In genomic region chr20:58511364-58511763, GRCh38 we compare ENCODE assay signal across 14 cellular contexts. TPM values are rescaled to one million over a fixed set of nuclear protein-coding genes. Genes with fewer than 3 reads are reported as not detected.
A peak's percentile ranks its signal among the peaks of the same experiment; 100 is the strongest.
DNase-seq lines count a peak whose midpoint lies in the region; ATAC-seq, FAIRE-seq and TF ChIP-seq lines count a peak whose summit lies in the region.
"Had no signal": no experiment of that assay in that cellular context is flagged by ENCODE, and none has a peak within 500 bp of the region (broad histone marks: within the 10 kb centered on the region; RNA-seq: fewer than 3 reads in every experiment).

No MANE protein-coding gene starts in this region.

- FAIRE-seq in endothelial cell of umbilical vein (lab: Jason Lieb, UNC), result no peak
- FAIRE-seq: H54 had no signal

- WGBS in smooth muscle cell (ENCODE audit: low lambda C conversion rate), result 20% methylated on average over 4 of the region's 4 CpGs
- WGBS in endodermal cell (ENCODE audit: insufficient coverage in 1 of 2, insufficient read length in 1 of 2), 2 experiments, result 68 to 80% methylated on average over 2 to 4 of the region's 4 CpGs

- H2AFZ ChIP-seq in endothelial cell of umbilical vein (ENCODE audit: low read depth, low read length) (no peak overlapping the region), smooth muscle cell (ENCODE audit: low read depth) (no peak overlapping the region)

- no peak overlapping the region for H3K4me2 ChIP-seq in endothelial cell of umbilical vein (ENCODE audit: insufficient read depth, low read length)
- peak overlapping the region; percentile 97 for H3K4me2 ChIP-seq in smooth muscle cell

- H3K27ac Mint-ChIP-seq in endodermal cell, result no peak overlapping the region
- H3K27ac Mint-ChIP-seq: type B pancreatic cell had no signal

- no TSS peak for BruUV-seq in endothelial cell of umbilical vein (replicated peaks; lab: Mats Ljungman, UMichigan)

- H3F3A ChIP-seq in smooth muscle cell (ENCODE audit: low read depth), result no peaks in the 10 kb centered on the region

- dilution Hi-C loops in endothelial cell of umbilical vein (cut with MboI; ENCODE audit: extremely low pct_ligation_motif_present, low sequenced_read_pairs), result no loop called here

- H3K9ac ChIP-seq in endothelial cell of umbilical vein (replicated peaks; ENCODE audit: extremely low read depth, insufficient read depth, low read length) (no peak overlapping the region), smooth muscle cell (ENCODE audit: low read depth) (no peak overlapping the region), endodermal cell (ENCODE audit: extremely low read depth, low read length, poor library complexity, severe bottlenecking) (no peak overlapping the region)

- H3K27me3 Mint-ChIP-seq in endodermal cell (ENCODE audit: insufficient read depth), result peaks cover 40% of the 10 kb centered on the region

- intact Hi-C loops in endothelial cell of umbilical vein (cut with micrococcal nuclease), result no loop called here

- no peak for TF ChIP-seq POLR2A in endothelial cell of umbilical vein (IDR thresholded peaks at IDR 0.05; ENCODE audit: low read depth, low read length)

- no peak overlapping the region for H3K27ac ChIP-seq in endothelial cell of umbilical vein (ENCODE audit: insufficient read depth, low read depth, low read length)
- H3K27ac ChIP-seq in smooth muscle cell (ENCODE audit: low read depth), result peak overlapping the region; percentile 73
- no peak overlapping the region for H3K27ac ChIP-seq in endodermal cell (ENCODE audit: low read depth, low read length)

- H3K27me3 ChIP-seq in endothelial cell of umbilical vein (ENCODE audit: control insufficient read depth in 2 of 2, insufficient read depth in 2 of 2, low read length in 2 of 2) (peaks cover 25 to 30% of the 10 kb centered on the region in 2 experiments), smooth muscle cell (ENCODE audit: low read depth) (peaks cover 16% of the 10 kb centered on the region), endodermal cell (ENCODE audit: control insufficient read depth, insufficient read depth, low read length, poor library complexity, severe bottlenecking) (peaks cover 44% of the 10 kb centered on the region)

- H3K4me3 ChIP-seq in endothelial cell of umbilical vein (replicated peaks in 1 of 3; ENCODE audit: insufficient read depth in 1 of 3, low read depth in 1 of 3, low read length in 3 of 3) (no peak overlapping the region), smooth muscle cell (peak overlapping the region; percentile 18), endodermal cell (ENCODE audit: low read length) (no peak overlapping the region)
- H3K4me3 ChIP-seq: lung had no signal

- peaks cover 3% of the 10 kb centered on the region for H3K4me1 ChIP-seq in endothelial cell of umbilical vein (ENCODE audit: control insufficient read depth, extremely low read depth, insufficient read depth, low read length)
- H3K4me1 ChIP-seq in smooth muscle cell (ENCODE audit: low read depth), result peaks cover 11% of the 10 kb centered on the region
- H3K4me1 ChIP-seq in endodermal cell (ENCODE audit: control insufficient read depth, insufficient read depth, low read length), result peaks cover 3% of the 10 kb centered on the region

- no peak overlapping the region for H3K4me3 Mint-ChIP-seq in endodermal cell
- H3K4me3 Mint-ChIP-seq: type B pancreatic cell had no signal

- no peaks in the 10 kb centered on the region for H3K36me3 Mint-ChIP-seq in endodermal cell (ENCODE audit: low read depth)
- H3K36me3 Mint-ChIP-seq: type B pancreatic cell had no signal

- H3K9me3 Mint-ChIP-seq in endodermal cell, result no peaks in the 10 kb centered on the region
- H3K9me3 Mint-ChIP-seq: type B pancreatic cell had no signal

- H3K79me2 ChIP-seq in endothelial cell of umbilical vein (ENCODE audit: control insufficient read depth, insufficient read depth, low read length) (no peaks in the 10 kb centered on the region), smooth muscle cell (ENCODE audit: low read depth) (no peaks in the 10 kb centered on the region)

- CTCF ChIA-PET in endothelial cell of umbilical vein (lab: Charles Lee), result interaction anchor here (1.0 to 2.2 kb wide), 3 partner anchors 9 to 139 kb away, joined by 3 to 9 read pairs (median 4); partner anchors contain the start of gene STX16

- no peak for ATAC-seq in GM18867 (IDR thresholded peaks at IDR 0.05; ENCODE audit: unreplicated experiment)

- H3K9me3 ChIP-seq in endothelial cell of umbilical vein (replicated peaks; ENCODE audit: control insufficient read depth, insufficient read depth, low read length) (no peaks in the 10 kb centered on the region), smooth muscle cell (replicated peaks; ENCODE audit: low read depth) (no peaks in the 10 kb centered on the region), endodermal cell (ENCODE audit: control insufficient read depth, low read length) (peaks cover 15% of the 10 kb centered on the region)

- TF ChIP-seq CTCF in endothelial cell of umbilical vein (IDR thresholded peaks at IDR 0.05; ENCODE audit: extremely low read depth in 1 of 2, insufficient read depth in 1 of 2, low read depth in 1 of 2, low read length in 2 of 2), result no peak
- TF ChIP-seq CTCF in smooth muscle cell (IDR thresholded peaks at IDR 0.05; ENCODE audit: borderline replicate concordance, insufficient read depth, poor library complexity, severe bottlenecking), result no peak
- TF ChIP-seq CTCF in endodermal cell (conservative IDR thresholded peaks at IDR 0.05), result no peak

- POLR2A ChIA-PET in endothelial cell of umbilical vein (lab: Charles Lee), result no interaction called here

- H4K20me1 ChIP-seq in endothelial cell of umbilical vein (replicated peaks; ENCODE audit: control insufficient read depth, extremely low read depth, insufficient read depth, low read length), result no peaks in the 10 kb centered on the region
- H4K20me1 ChIP-seq in smooth muscle cell (ENCODE audit: low read depth), result no peaks in the 10 kb centered on the region

- peaks cover 19% of the 10 kb centered on the region for H3K4me1 Mint-ChIP-seq in endodermal cell

- peak; percentile 17 for DNase-seq in NCI-H2029 (lab: John Stamatoyannopoulos, UW)
- no peak for DNase-seq in NCI-H2029 treated with DMSO at 0.1 percent for 48 hours (lab: John Stamatoyannopoulos, UW)
- peak; percentile 64 for DNase-seq in endothelial cell of umbilical vein (ENCODE audit: low read depth, low spot score)
- no peak for DNase-seq in smooth muscle cell (lab: John Stamatoyannopoulos, UW; ENCODE audit: unreplicated experiment)
- DNase-seq in NCI-H526 (lab: John Stamatoyannopoulos, UW), result no peak
- DNase-seq in endodermal cell, result no peak
- DNase-seq: activated T-cell treated with anti-CD3 and anti-CD28 coated beads, Interleukin-2, amount 50 U/mL, for 48 hours; central memory CD4-positive, alpha-beta T cell had no signal

- H3K9me1 ChIP-seq in endothelial cell of umbilical vein (replicated peaks; ENCODE audit: control insufficient read depth, extremely low read depth, insufficient read depth, low read length), result no peaks in the 10 kb centered on the region

- H3K36me3 ChIP-seq in endothelial cell of umbilical vein (ENCODE audit: control insufficient read depth in 2 of 2, extremely low read depth in 1 of 2, insufficient read depth in 2 of 2, low read length in 2 of 2), result no peaks in the 10 kb centered on the region
- no peaks in the 10 kb centered on the region for H3K36me3 ChIP-seq in smooth muscle cell (ENCODE audit: low read depth)
- no peaks in the 10 kb centered on the region for H3K36me3 ChIP-seq in endodermal cell (ENCODE audit: control insufficient read depth, insufficient read depth, low read length)

TF ChIP-seq in PFSK-1, 5 proteins besides CTCF, POLR2A, EP300 and RAD21:
- TF ChIP-seq SIN3A (IDR thresholded peaks at IDR 0.05; ENCODE audit: borderline replicate concordance, insufficient read depth, low read length), result peak; percentile 66; the same call in 1 of the 2 replicates
- TF ChIP-seq TAF1 (IDR thresholded peaks at IDR 0.05; ENCODE audit: borderline replicate concordance, insufficient read depth, low read length), result no peak
TF ChIP-seq in PFSK-1: peak in this region for 1.

TF ChIP-seq in endothelial cell of umbilical vein, 7 proteins besides CTCF, POLR2A, EP300 and RAD21:
- TF ChIP-seq EZH2 (IDR thresholded peaks at IDR 0.05; ENCODE audit: borderline replicate concordance, low read depth, low read length, severe bottlenecking) (no peak), JUN (IDR thresholded peaks at IDR 0.05; ENCODE audit: borderline replicate concordance, insufficient read depth, insufficient read length, low read depth) (no peak), GATA2 (IDR thresholded peaks at IDR 0.05; ENCODE audit: insufficient read depth, insufficient read length, low read depth, low read length) (peak; percentile 48), MYC (IDR thresholded peaks at IDR 0.05; ENCODE audit: low read depth, low read length) (no peak), MAX (IDR thresholded peaks at IDR 0.05; ENCODE audit: insufficient read depth, insufficient read length) (no peak), FOS (IDR thresholded peaks at IDR 0.05; ENCODE audit: borderline replicate concordance, insufficient read depth, low read length) (peak; percentile 39)

RNA-seq across cellular contexts. Expression of gene APCDD1L, which starts 3.8 kb away (rescaled TPM):
- polyA plus RNA-seq in PFSK-1 (2012; ENCODE audit: insufficient read length, low read depth), result not detected
- 0.88 and 1.4 TPM in 2 replicates for total RNA-seq in endothelial cell of umbilical vein
- 0.13 and 0.17 TPM in 2 replicates for polyA plus RNA-seq in endothelial cell of umbilical vein
- polyA plus RNA-seq in endothelial cell of umbilical vein (2011; cell fraction: cytosol; rRNA removed), result 0.11 and 0.17 TPM in 2 replicates
- polyA plus RNA-seq in endothelial cell of umbilical vein (2011; cell fraction: nucleus; rRNA removed), result 0.25 TPM in 1 of 2 replicates, not detected in the other
- 0.27 and 0.41 TPM in 2 replicates for polyA plus RNA-seq in endothelial cell of umbilical vein (2012)
- 0.08 and 0.10 TPM in 2 replicates for polyA minus RNA-seq in endothelial cell of umbilical vein
- not detected for polyA minus RNA-seq in endothelial cell of umbilical vein (2011; cell fraction: cytosol; rRNA and poly(A)+ RNA removed)
- polyA minus RNA-seq in endothelial cell of umbilical vein (2011; cell fraction: nucleus; rRNA and poly(A)+ RNA removed), result not detected in 2 replicates
- total RNA-seq in smooth muscle cell, result 8.1 and 9.4 TPM in 2 replicates
- 18.3 and 20.6 TPM in 2 replicates for polyA plus RNA-seq in smooth muscle cell
- total RNA-seq in endodermal cell, result 1 to 10 TPM; 6.4 TPM
- 0.78 TPM for polyA plus RNA-seq in endodermal cell (2013, experiment 1 of 2)
- 1.1 TPM for polyA plus RNA-seq in endodermal cell (2013, experiment 2 of 2)
- total RNA-seq: OCI-LY7 had no signal

Comparison
In these comparisons a context has a peak if more than half of its experiments do, and no peak if none do; other contexts are left out.
1. DNase-seq: peak in NCI-H2029 (single experiment) and endothelial cell of umbilical vein (single experiment); none in NCI-H2029 treated with DMSO at 0.1 percent for 48 hours (single experiment), smooth muscle cell (single experiment), NCI-H526 (0 of 2) and endodermal cell (single experiment).